Comparison of ENCODE assay signal across 1 cellular context in genomic region chr14:23106747-23107045, GRCh38.
TF ChIP-seq lines count a peak whose summit lies in the region.

No MANE protein-coding gene starts in this region.

TF ChIP-seq in WTC11, 78 proteins besides CTCF, POLR2A, EP300 and RAD21 (continued from another document):
- TF ChIP-seq ZNF425 (CRISPR knock-in tag; conservative IDR thresholded peaks at IDR 0.05) (no peak), FOXP4 (CRISPR knock-in tag; IDR thresholded peaks at IDR 0.05) (no peak), MLX (CRISPR knock-in tag; IDR thresholded peaks at IDR 0.05) (no peak), JAZF1 (CRISPR knock-in tag; IDR thresholded peaks at IDR 0.05) (no peak), ELF4 (CRISPR knock-in tag; IDR thresholded peaks at IDR 0.05; ENCODE audit: low read depth) (no peak)
